ENCODE assay signal across 7 cellular contexts in genomic region chr2:87695596-87696323, GRCh38. TPM values are rescaled to one million over a fixed set of nuclear protein-coding genes. Genes with fewer than 3 reads are reported as not detected.
A peak's percentile ranks its signal among the peaks of the same experiment; 100 is the strongest.
DNase-seq lines count a peak whose midpoint lies in the region; ATAC-seq and TF ChIP-seq lines count a peak whose summit lies in the region.
"Not testable (repeated sequence)": the region's sequence is repeated elsewhere in the genome, so short reads cannot be mapped to it uniquely, and the experiment has no call there.

No MANE protein-coding gene starts in this region.

- H3K4me1 ChIP-seq in right lobe of liver, result not testable (repeated sequence)

- H3K36me3 ChIP-seq in right lobe of liver, result not testable (repeated sequence)

- H3K27me3 ChIP-seq in right lobe of liver, result not testable (repeated sequence)

- POLR2A ChIA-PET in RWPE1 (lab: Yijun Ruan, JAX; ENCODE audit: low non-redundant PET), result not testable (repeated sequence)

- peak in 3 of 4 donors; percentile 45 to 88 (median 71) for ATAC-seq in right lobe of liver

- in situ Hi-C loops in astrocyte of the spinal cord (cut with HindIII; ENCODE audit: low sequenced_read_pairs), result not testable (repeated sequence)

- not testable (repeated sequence) for TF ChIP-seq POLR2A in right lobe of liver (IDR thresholded peaks at IDR 0.05)

- peak; percentile 9 for DNase-seq in EL
- peak; percentile 9 for DNase-seq in HuH-7.5 (ENCODE audit: low spot score)
- peak; percentile 0 for DNase-seq in RWPE1 (ENCODE audit: low spot score)
- peak; percentile 46 for DNase-seq in astrocyte of the spinal cord (ENCODE audit: low read depth, low spot score)
- peak; percentile 14 for DNase-seq in epithelial cell of prostate (ENCODE audit: low read depth, low spot score)
- peak; percentile 25 for DNase-seq in glomerular visceral epithelial cell (ENCODE audit: extremely low spot score)
- DNase-seq in right lobe of liver, result not testable (repeated sequence)

- TF ChIP-seq CTCF in RWPE1 (conservative IDR thresholded peaks at IDR 0.05; ENCODE audit: low read depth); astrocyte of the spinal cord (IDR thresholded peaks at IDR 0.05; ENCODE audit: low read depth, low read length); right lobe of liver (IDR thresholded peaks at IDR 0.05): not testable (repeated sequence)

- 49% methylated on average over 7 of the region's 9 CpGs for WGBS in right lobe of liver (ENCODE audit: insufficient coverage, low coverage, low lambda C conversion rate, missing lambda C conversion rate)

- H3K9me3 ChIP-seq in right lobe of liver, result not testable (repeated sequence)

- not testable (repeated sequence) for H3K27ac ChIP-seq in RWPE1, epithelial cell of prostate, right lobe of liver

- CTCF ChIA-PET in RWPE1 (lab: Yijun Ruan, JAX), result not testable (repeated sequence)

- not testable (repeated sequence) for H3K4me3 ChIP-seq in astrocyte of the spinal cord (ENCODE audit: low read depth, low read length); right lobe of liver

- intact Hi-C loops in right lobe of liver (cut with DNase I), result not testable (repeated sequence)

RNA-seq across cellular contexts. Expression of gene PLGLB2, which starts 52.1 kb away (rescaled TPM):
- total RNA-seq in right lobe of liver, result 100 to 1,000 TPM; 293 to 562 (median 422) TPM
